In genomic region chr1:27609618-27610240, GRCh38 we compare ENCODE assay signal across 19 cellular contexts. TPM values are rescaled to one million over a fixed set of nuclear protein-coding genes. Genes with fewer than 3 reads are reported as not detected.
DNase-seq lines count a peak whose midpoint lies in the region; ATAC-seq, FAIRE-seq and TF ChIP-seq lines count a peak whose summit lies in the region.
"Had no signal": no experiment of that assay in that cellular context is flagged by ENCODE, and none has a peak within 500 bp of the region (broad histone marks: within the 10 kb centered on the region; RNA-seq: fewer than 3 reads in every experiment).

No MANE protein-coding gene starts in this region.

- peaks cover 0 to 2% of the 10 kb centered on the region in 2 donors for H3K36me3 Mint-ChIP-seq in CD4-positive, alpha-beta memory T cell

- H3K4me3 ChIP-seq in CD4-positive, alpha-beta memory T cell (ENCODE audit: low read length in 2 of 2): no peak overlapping the region
- H3K4me3 ChIP-seq in OCI-LY7 (ENCODE audit: low read depth, low read length, poor library complexity, severe bottlenecking): peak overlapping the region; percentile 41
- H3K4me3 ChIP-seq in neuronal stem cell (ENCODE audit: low read length in 2 of 2): no peak overlapping the region
- H3K4me3 ChIP-seq: hepatocyte, pancreas, right lobe of liver, tibial nerve had no signal

- H3K18ac ChIP-seq in neuronal stem cell (ENCODE audit: low read length): peak overlapping the region; percentile 30

- CTCF ChIA-PET in CD4-positive, alpha-beta memory T cell (lab: Charles Lee; ENCODE audit: partially characterized antibody): interaction anchor here (1.6 to 18.9 kb wide), 9 partner anchors 34 to 213 kb away, joined by 5 to 550 read pairs (median 16); partner anchors contain the start of gene IFI6
- CTCF ChIA-PET in OCI-LY7 (lab: Charles Lee; ENCODE audit: unreplicated experiment): interaction anchor here (0.7 to 3.9 kb wide), 3 partner anchors 19 to 53 kb away, joined by 3 to 26 read pairs (median 4); no protein-coding TSS in a partner anchor

- ATAC-seq in GM18861 (IDR thresholded peaks at IDR 0.05; ENCODE audit: unreplicated experiment): no peak
- ATAC-seq: pancreas; stimulated activated naive CD8-positive, alpha-beta T cell treated with anti-CD3 and anti-CD28 coated beads, Interleukin-15, Interleukin-2, amounts not matched to agents 100 U/mL and 50 U/mL, for 24 hours had no signal

- H2BK15ac ChIP-seq in neuronal stem cell (ENCODE audit: low read length): no peak overlapping the region

- H3K4me3 Mint-ChIP-seq in CD4-positive, alpha-beta memory T cell: peak overlapping the region in 1 of 8 donors; percentile 31

- BruUV-seq in OCI-LY7 (replicated peaks; lab: Mats Ljungman, UMichigan): no TSS peak

- H3K23ac ChIP-seq in neuronal stem cell (ENCODE audit: low read depth, low read length, poor library complexity): no peak overlapping the region

- no peaks in the 10 kb centered on the region for H3K9me3 ChIP-seq in CD4-positive, alpha-beta memory T cell (ENCODE audit: control insufficient read depth in 1 of 2, low read length in 2 of 2)
- H3K9me3 ChIP-seq in OCI-LY7 (ENCODE audit: low read length) (no peaks in the 10 kb centered on the region), neuronal stem cell (replicated peaks in 1 of 2; ENCODE audit: control insufficient read depth in 2 of 2, insufficient read depth in 1 of 2, low read depth in 1 of 2, low read length in 2 of 2) (no peaks in the 10 kb centered on the region)
- H3K9me3 ChIP-seq: pancreas, right lobe of liver, tibial nerve had no signal

- H3K36me3 ChIP-seq in CD4-positive, alpha-beta memory T cell (ENCODE audit: insufficient read depth, low read length): no peaks in the 10 kb centered on the region
- H3K36me3 ChIP-seq in OCI-LY7 (ENCODE audit: insufficient read depth, low read length) (no peaks in the 10 kb centered on the region), neuronal stem cell (replicated peaks in 1 of 2; ENCODE audit: control insufficient read depth in 2 of 2, insufficient read depth in 2 of 2, low read length in 2 of 2) (no peaks in the 10 kb centered on the region)
- H3K36me3 ChIP-seq: pancreas, right lobe of liver, tibial nerve had no signal

- no peak overlapping the region for H2BK120ac ChIP-seq in neuronal stem cell (ENCODE audit: low read depth, low read length)

- WGBS in neuronal stem cell (ENCODE audit: extremely low coverage in 2 of 2, insufficient read length in 2 of 2, insufficient replicate concordance in 1 of 2), 2 donors: no CpG with 5 or more reads among the region's 12 CpGs

- H3K79me2 ChIP-seq in OCI-LY7 (ENCODE audit: insufficient read depth, low read depth, low read length): no peaks in the 10 kb centered on the region
- H3K79me2 ChIP-seq: hepatocyte had no signal

- POLR2A ChIA-PET in CD4-positive, alpha-beta memory T cell (lab: Charles Lee; ENCODE audit: partially characterized antibody): interaction anchor here (1.1 to 13.7 kb wide), 6 partner anchors 9 to 119 kb away, joined by 3 to 237 read pairs (median 10); partner anchors contain the start of genes IFI6 and WASF2
- POLR2A ChIA-PET in OCI-LY7 (lab: Charles Lee): interaction anchor here (0.6 to 5.3 kb wide), 4 partner anchors 10 to 127 kb away, joined by 3 to 34 read pairs (median 4); no protein-coding TSS in a partner anchor

- TF ChIP-seq CTCF in OCI-LY7 (conservative IDR thresholded peaks at IDR 0.05; ENCODE audit: low read length): no peak; the same call in 1 of the 2 replicates

- H2AK5ac ChIP-seq in neuronal stem cell (ENCODE audit: low read depth, low read length): no peak overlapping the region

- H3K4ac ChIP-seq in neuronal stem cell (ENCODE audit: low read length): no peak overlapping the region

- no peak for DNase-seq in CD4-positive, alpha-beta memory T cell
- DNase-seq in GM18507 (ENCODE audit: extremely low spot score, insufficient read length, low read depth) (no peak), OCI-LY7 (ENCODE audit: low spot score) (peak; percentile 83), neuronal stem cell (ENCODE audit: low spot score) (no peak), SW 1271 (lab: John Stamatoyannopoulos, UW) (no peak), AML-193 (lab: John Stamatoyannopoulos, UW) (no peak)
- DNase-seq: activated effector memory CD4-positive, alpha-beta T cell treated with Interleukin-2 at 50 U/mL for 16 hours; cortex of kidney; islet precursor cell; NCI-H2107; NCI-H524; pancreas; right lobe of liver; stimulated activated naive CD8-positive, alpha-beta T cell treated with anti-CD3 and anti-CD28 coated beads, Interleukin-15, Interleukin-2, amounts not matched to agents 100 U/mL and 50 U/mL, for 24 hours had no signal

- no peak overlapping the region for H4K8ac ChIP-seq in neuronal stem cell (ENCODE audit: low read depth, low read length)

- H3K9me3 Mint-ChIP-seq in CD4-positive, alpha-beta memory T cell: no peaks in the 10 kb centered on the region

- no peaks in the 10 kb centered on the region for H3K9me2 ChIP-seq in OCI-LY7 (ENCODE audit: insufficient read depth, low read length)

- peak overlapping the region; percentile 68 for H3K4me2 ChIP-seq in OCI-LY7 (ENCODE audit: low read length)
- H3K4me2 ChIP-seq in neuronal stem cell (ENCODE audit: insufficient read depth, low read length, poor library complexity, severe bottlenecking): no peak overlapping the region
- H3K4me2 ChIP-seq: hepatocyte had no signal

- H3K14ac ChIP-seq in neuronal stem cell (ENCODE audit: low read length): no peak overlapping the region

- no peak overlapping the region for H4K91ac ChIP-seq in neuronal stem cell (ENCODE audit: low read depth, low read length, poor library complexity)

- H3K79me1 ChIP-seq in neuronal stem cell (ENCODE audit: low read depth, low read length): no peaks in the 10 kb centered on the region

- H4K20me1 ChIP-seq in OCI-LY7 (ENCODE audit: insufficient read depth, low read length): no peaks in the 10 kb centered on the region

- no peaks in the 10 kb centered on the region for H3K27me3 Mint-ChIP-seq in CD4-positive, alpha-beta memory T cell

- peaks cover 47% of the 10 kb centered on the region for H3K4me1 ChIP-seq in CD4-positive, alpha-beta memory T cell (ENCODE audit: insufficient read depth, low read length)
- H3K4me1 ChIP-seq in OCI-LY7 (ENCODE audit: insufficient read depth, low read length, poor library complexity, severe bottlenecking) (peaks cover 69% of the 10 kb centered on the region), neuronal stem cell (ENCODE audit: control insufficient read depth in 2 of 2, insufficient read depth in 1 of 2, low read depth in 1 of 2, low read length in 2 of 2) (peaks cover 31 to 33% of the 10 kb centered on the region in 2 donors)
- H3K4me1 ChIP-seq: pancreas, right lobe of liver had no signal

- H3K9ac ChIP-seq in neuronal stem cell (ENCODE audit: low read depth, low read length, poor library complexity): no peak overlapping the region

- H3K27ac Mint-ChIP-seq in CD4-positive, alpha-beta memory T cell: no peak overlapping the region

- peak overlapping the region; percentile 88 for H2AFZ ChIP-seq in OCI-LY7 (ENCODE audit: low read length)
- H2AFZ ChIP-seq in neuronal stem cell (ENCODE audit: low read length): no peak overlapping the region
- H2AFZ ChIP-seq: hepatocyte had no signal

- no peaks in the 10 kb centered on the region for H3K27me3 ChIP-seq in CD4-positive, alpha-beta memory T cell (ENCODE audit: insufficient read depth, low read length)
- H3K27me3 ChIP-seq in neuronal stem cell (ENCODE audit: control insufficient read depth in 3 of 3, insufficient read depth in 3 of 3, low read depth in 1 of 3, low read length in 3 of 3): peaks cover 0 to 8% (median 0%) of the 10 kb centered on the region in 3 experiments
- H3K27me3 ChIP-seq: hepatocyte, pancreas, right lobe of liver, tibial nerve had no signal

- peak overlapping the region; percentile 1 for H3K27ac ChIP-seq in CD4-positive, alpha-beta memory T cell (ENCODE audit: low read depth, low read length)
- H3K27ac ChIP-seq in OCI-LY7 (ENCODE audit: low read depth, low read length, poor library complexity, severe bottlenecking) (peak overlapping the region; percentile 84), neuronal stem cell (replicated peaks; ENCODE audit: low read length) (no peak overlapping the region)
- H3K27ac ChIP-seq: hepatocyte, pancreas, right lobe of liver, tibial nerve had no signal

- intact Hi-C loops in CD4-positive, alpha-beta memory T cell (cut with micrococcal nuclease): loop anchor here (1.0 to 2.0 kb wide), 2 partner anchors 35 to 115 kb away; partner anchors contain the start of gene FAM76A
- intact Hi-C loops in OCI-LY7 (cut with micrococcal nuclease; ENCODE audit: unreplicated experiment): loop anchor here (1.0 kb wide), 2 partner anchors 22 to 54 kb away; no protein-coding TSS in a partner anchor

- H2BK5ac ChIP-seq in neuronal stem cell (ENCODE audit: low read length): no peak overlapping the region

- peaks cover 21 to 44% (median 31%) of the 10 kb centered on the region in 4 donors for H3K4me1 Mint-ChIP-seq in CD4-positive, alpha-beta memory T cell

- H2BK12ac ChIP-seq in neuronal stem cell (ENCODE audit: low read length): no peak overlapping the region

- peak; percentile 51 for FAIRE-seq in GM18507 (lab: Jason Lieb, UNC)
- FAIRE-seq: endothelial cell of umbilical vein, pancreas had no signal

RNA-seq across cellular contexts. Expression of gene AHDC1, which starts 5.8 kb away (rescaled TPM):
- total RNA-seq in CD4-positive, alpha-beta memory T cell: 10 to 100 TPM; 18.4 to 19.2 TPM
- 1 to 10 TPM in 1 of 2 donors, under 1 TPM in 1; 0.02 to 1.7 TPM for polyA plus RNA-seq in CD4-positive, alpha-beta memory T cell
- total RNA-seq in OCI-LY7 (2014; rRNA removed; shearing (Covaris generic)): 5.5 and 6.5 TPM in 2 replicates
- total RNA-seq in OCI-LY7 (2022): 8.4 and 13.8 TPM in 2 replicates
- polyA plus RNA-seq in neuronal stem cell (2013, experiment 1 of 2): 22.9 TPM
- polyA plus RNA-seq in neuronal stem cell (2013, experiment 2 of 2): 22.9 TPM

RNA-seq across cellular contexts. Expression of gene FGR, which starts 25.3 kb away (rescaled TPM):
- 1 to 10 TPM; 2.7 to 2.9 TPM for total RNA-seq in CD4-positive, alpha-beta memory T cell
- under 1 TPM; 0.12 to 0.15 TPM for polyA plus RNA-seq in CD4-positive, alpha-beta memory T cell
- 2.2 and 4.1 TPM in 2 replicates for total RNA-seq in OCI-LY7 (2014; rRNA removed; shearing (Covaris generic))
- 0.98 and 1.2 TPM in 2 replicates for total RNA-seq in OCI-LY7 (2022)
- polyA plus RNA-seq in neuronal stem cell (2013, experiment 1 of 2): 0.03 TPM
- polyA plus RNA-seq in neuronal stem cell (2013, experiment 2 of 2): 0.01 TPM
- total RNA-seq: endothelial cell of umbilical vein, G401 had no signal
